ENCODE assay signal across 27 cellular contexts in genomic region chr13:36445806-36446423, GRCh38. TPM values are rescaled to one million over a fixed set of nuclear protein-coding genes. Genes with fewer than 3 reads are reported as not detected.
DNase-seq lines count a peak whose midpoint lies in the region; ATAC-seq, FAIRE-seq and TF ChIP-seq lines count a peak whose summit lies in the region.
"Had no signal": no experiment of that assay in that cellular context is flagged by ENCODE, and none has a peak within 500 bp of the region (broad histone marks: within the 10 kb centered on the region; RNA-seq: fewer than 3 reads in every experiment).

No MANE protein-coding gene starts in this region.

- no peak overlapping the region for H3K4me3 Mint-ChIP-seq in activated CD4-positive, alpha-beta memory T cell treated with anti-CD3 and anti-CD28 coated beads for 36 hours
- no peak overlapping the region for H3K4me3 Mint-ChIP-seq in GM23338
- H3K4me3 Mint-ChIP-seq: CD4-positive, alpha-beta memory T cell; H9; HFFc6 had no signal

- no peaks in the 10 kb centered on the region for H3K9me2 ChIP-seq in GM23248 (ENCODE audit: insufficient read depth)
- H3K9me2 ChIP-seq in GM23338 (ENCODE audit: insufficient read depth), result no peaks in the 10 kb centered on the region

- H3K79me2 ChIP-seq in GM23248 (ENCODE audit: insufficient read depth) (no peaks in the 10 kb centered on the region), GM23338 (replicated peaks; ENCODE audit: insufficient read depth) (no peaks in the 10 kb centered on the region)

- H3K27ac ChIP-seq in foreskin keratinocyte, result no peak overlapping the region
- no peak overlapping the region for H3K27ac ChIP-seq in GM23248
- no peak overlapping the region for H3K27ac ChIP-seq in GM23338 (ENCODE audit: low read depth)
- H3K27ac ChIP-seq: 22Rv1, KMS-11, SK-N-MC had no signal

- in situ Hi-C loops in GM23248 (cut with MboI), result no loop called here

- H3K4me1 ChIP-seq in foreskin keratinocyte, result no peaks in the 10 kb centered on the region
- H3K4me1 ChIP-seq in GM23248 (ENCODE audit: insufficient read depth), result no peaks in the 10 kb centered on the region
- H3K4me1 ChIP-seq in GM23338 (ENCODE audit: insufficient read depth), result no peaks in the 10 kb centered on the region
- H3K4me1 ChIP-seq: Caco-2 had no signal

- H3K27me3 ChIP-seq in bronchial epithelial cell (ENCODE audit: control insufficient read depth, insufficient read depth, low read length) (no peaks in the 10 kb centered on the region), foreskin keratinocyte (peaks cover 2% of the 10 kb centered on the region), GM23248 (replicated peaks; ENCODE audit: insufficient read depth) (peaks cover 15% of the 10 kb centered on the region), GM23338 (ENCODE audit: insufficient read depth) (no peaks in the 10 kb centered on the region)
- H3K27me3 ChIP-seq: BLaER1 treated with 17β-estradiol and CSF1 and Interleukin-3, amounts not matched to agents 10 nM and 100 nM had no signal

- no peak overlapping the region for H2AFZ ChIP-seq in GM23248
- no peak overlapping the region for H2AFZ ChIP-seq in GM23338

- H3K4me2 ChIP-seq in GM23248 (ENCODE audit: unreplicated experiment) (no peak overlapping the region), GM23338 (no peak overlapping the region)
- H3K4me2 ChIP-seq: KMS-11 had no signal

- 38 to 64% methylated on average over 3 of the region's 3 CpGs for WGBS in GM23248 (ENCODE audit: low coverage in 1 of 2, low lambda C conversion rate in 2 of 2, missing lambda C conversion rate in 2 of 2), 2 experiments

- no peak overlapping the region for H3K9ac ChIP-seq in GM23248
- H3K9ac ChIP-seq: BLaER1 treated with 17β-estradiol and CSF1 and Interleukin-3, amounts not matched to agents 10 nM and 100 nM; KMS-11 had no signal

- no peaks in the 10 kb centered on the region for H3K9me3 Mint-ChIP-seq in activated CD4-positive, alpha-beta memory T cell treated with anti-CD3 and anti-CD28 coated beads for 36 hours
- H3K9me3 Mint-ChIP-seq in GM23338, result no peaks in the 10 kb centered on the region
- H3K9me3 Mint-ChIP-seq: CD4-positive, alpha-beta memory T cell; H9; HFFc6 had no signal

- FAIRE-seq in bronchial epithelial cell (lab: Jason Lieb, UNC), result no peak
- FAIRE-seq: GM12878 had no signal

- H3K27me3 Mint-ChIP-seq in activated CD4-positive, alpha-beta memory T cell treated with anti-CD3 and anti-CD28 coated beads for 36 hours, result peaks cover 7% of the 10 kb centered on the region
- H3K27me3 Mint-ChIP-seq in GM23338 (ENCODE audit: insufficient read depth, low read depth, poor library complexity), result no peaks in the 10 kb centered on the region

- peaks cover 1% of the 10 kb centered on the region for H3K36me3 ChIP-seq in bronchial epithelial cell (ENCODE audit: control insufficient read depth, insufficient read depth, low read length)
- no peaks in the 10 kb centered on the region for H3K36me3 ChIP-seq in GM23248 (ENCODE audit: low read depth)
- no peaks in the 10 kb centered on the region for H3K36me3 ChIP-seq in GM23338 (ENCODE audit: insufficient read depth)

- H4K20me1 ChIP-seq in GM23248 (ENCODE audit: insufficient read depth) (no peaks in the 10 kb centered on the region), GM23338 (replicated peaks; ENCODE audit: insufficient read depth) (no peaks in the 10 kb centered on the region)

- no peak overlapping the region for H3K27ac Mint-ChIP-seq in activated CD4-positive, alpha-beta memory T cell treated with anti-CD3 and anti-CD28 coated beads for 36 hours
- no peak overlapping the region for H3K27ac Mint-ChIP-seq in GM23338
- H3K27ac Mint-ChIP-seq: CD4-positive, alpha-beta memory T cell; H9; HFFc6 had no signal

- no peaks in the 10 kb centered on the region for H3K4me1 Mint-ChIP-seq in activated CD4-positive, alpha-beta memory T cell treated with anti-CD3 and anti-CD28 coated beads for 36 hours (ENCODE audit: low read depth)
- peaks cover 3% of the 10 kb centered on the region for H3K4me1 Mint-ChIP-seq in GM23338
- H3K4me1 Mint-ChIP-seq: CD4-positive, alpha-beta memory T cell had no signal

- H3K36me3 Mint-ChIP-seq in activated CD4-positive, alpha-beta memory T cell treated with anti-CD3 and anti-CD28 coated beads for 36 hours, result no peaks in the 10 kb centered on the region
- no peaks in the 10 kb centered on the region for H3K36me3 Mint-ChIP-seq in GM23338 (ENCODE audit: low read depth)
- H3K36me3 Mint-ChIP-seq: CD4-positive, alpha-beta memory T cell had no signal

- no peak overlapping the region for H3K4me3 ChIP-seq in bronchial epithelial cell (ENCODE audit: low read depth, low read length)
- H3K4me3 ChIP-seq in GM23248, result no peak overlapping the region
- H3K4me3 ChIP-seq in GM23338, result no peak overlapping the region
- H3K4me3 ChIP-seq: BLaER1 treated with 17β-estradiol and CSF1 and Interleukin-3, amounts not matched to agents 10 nM and 100 nM; GM12878; SK-N-MC had no signal

- H3F3A ChIP-seq in GM23248 (ENCODE audit: insufficient read depth) (no peaks in the 10 kb centered on the region), GM23338 (replicated peaks; ENCODE audit: low read depth) (no peaks in the 10 kb centered on the region)

- TF ChIP-seq CTCF in bronchial epithelial cell (IDR thresholded peaks at IDR 0.05; ENCODE audit: insufficient read depth, low read length, severe bottlenecking) (no peak), foreskin keratinocyte (conservative IDR thresholded peaks at IDR 0.05) (no peak), GM23338 (conservative IDR thresholded peaks at IDR 0.05; ENCODE audit: low read depth in 2 of 2) (no peak)

- H3K9me3 ChIP-seq in GM23248 (ENCODE audit: low read depth), result no peaks in the 10 kb centered on the region
- H3K9me3 ChIP-seq: Caco-2 had no signal

- intact Hi-C loops in activated CD4-positive, alpha-beta memory T cell treated with anti-CD3 and anti-CD28 coated beads for 36 hours (cut with micrococcal nuclease), result no loop called here

- ATAC-seq in foreskin keratinocyte, result peak; percentile 44
- no peak for ATAC-seq in HG02840 (IDR thresholded peaks at IDR 0.05; ENCODE audit: low FRiP score, unreplicated experiment)
- no peak for ATAC-seq in GM23338
- ATAC-seq: GM12878 had no signal

- POLR2A ChIA-PET in activated CD4-positive, alpha-beta memory T cell treated with anti-CD3 and anti-CD28 coated beads for 36 hours (lab: Charles Lee), result no interaction called here

- CTCF ChIA-PET in activated CD4-positive, alpha-beta memory T cell treated with anti-CD3 and anti-CD28 coated beads for 36 hours (lab: Charles Lee), result no interaction called here

- peak; percentile 35 for DNase-seq in NK-92 treated with Interleukin-12 subunit alpha and Interleukin-12 subunit beta, amount 100 ng/mL, for 24 hours (lab: John Stamatoyannopoulos, UW)
- DNase-seq in NK-92 (lab: John Stamatoyannopoulos, UW; ENCODE audit: unreplicated experiment), result no peak
- DNase-seq in bronchial epithelial cell (ENCODE audit: low read depth), result peak; percentile 82
- peak; percentile 49 to 69 for DNase-seq in foreskin keratinocyte
- no peak for DNase-seq in GM23248
- no peak for DNase-seq in activated CD4-positive, alpha-beta memory T cell treated with anti-CD3 and anti-CD28 coated beads for 36 hours
- DNase-seq in GM23338 (ENCODE audit: low spot score), result no peak
- DNase-seq: ACHN; Caco-2; CD4-positive, alpha-beta memory T cell; DMS 273 treated with DMSO at 0.1 percent for 48 hours; DMS79 treated with DMSO at 0.1 percent for 48 hours; H9; HFFc6; NCI-H1105 treated with DMSO at 0.1 percent for 48 hours; NCI-H1694; NCI-H2081; NCI-H2171; NCI-H524 treated with DMSO at 0.1 percent for 48 hours; NCI-H82; SHP77 had no signal

TF ChIP-seq in GM23338, 12 proteins besides CTCF, POLR2A, EP300 and RAD21 (continues in another document):
- no peak for TF ChIP-seq ZNF331 (CRISPR knock-in tag; IDR thresholded peaks at IDR 0.05; ENCODE audit: low read depth)
- TF ChIP-seq CREB1 (CRISPR knock-in tag; IDR thresholded peaks at IDR 0.05; ENCODE audit: low read depth), result no peak
- TF ChIP-seq POLR2AphosphoS5 (IDR thresholded peaks at IDR 0.05; ENCODE audit: low read depth), result no peak
- no peak for TF ChIP-seq ZNF114 (CRISPR knock-in tag; IDR thresholded peaks at IDR 0.05)
- TF ChIP-seq EZH2phosphoT487 (IDR thresholded peaks at IDR 0.05; ENCODE audit: unreplicated experiment), result no peak
- TF ChIP-seq, protein P1, sequence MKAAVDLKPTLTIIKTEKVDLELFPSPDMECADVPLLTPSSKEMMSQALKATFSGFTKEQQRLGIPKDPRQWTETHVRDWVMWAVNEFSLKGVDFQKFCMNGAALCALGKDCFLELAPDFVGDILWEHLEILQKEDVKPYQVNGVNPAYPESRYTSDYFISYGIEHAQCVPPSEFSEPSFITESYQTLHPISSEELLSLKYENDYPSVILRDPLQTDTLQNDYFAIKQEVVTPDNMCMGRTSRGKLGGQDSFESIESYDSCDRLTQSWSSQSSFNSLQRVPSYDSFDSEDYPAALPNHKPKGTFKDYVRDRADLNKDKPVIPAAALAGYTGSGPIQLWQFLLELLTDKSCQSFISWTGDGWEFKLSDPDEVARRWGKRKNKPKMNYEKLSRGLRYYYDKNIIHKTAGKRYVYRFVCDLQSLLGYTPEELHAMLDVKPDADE (IDR thresholded peaks at IDR 0.05), result no peak

RNA-seq across cellular contexts. Expression of gene CCNA1, which starts 13.6 kb away (rescaled TPM):
- total RNA-seq in bronchial epithelial cell (106 and 133 TPM in 2 replicates), foreskin keratinocyte (not detected in 2 replicates)
- polyA plus RNA-seq in foreskin keratinocyte (0.02 TPM in 1 of 2 replicates, not detected in the other), GM23248 (2016; fragmentation: Nextera tagmentation; extraction: Ambion mirVana) (not detected in 2 replicates), GM23338 (2016; fragmentation: Nextera tagmentation; extraction: Ambion mirVana) (3.8 and 5.6 TPM in 2 replicates)
- not detected in 2 replicates for total RNA-seq in GM23248 (2014; rRNA removed; shearing (Covaris generic))
- total RNA-seq in activated CD4-positive, alpha-beta memory T cell treated with anti-CD3 and anti-CD28 coated beads for 36 hours, result under 1 TPM; 0.62 to 0.87 TPM
- 7.4 and 8.1 TPM in 2 replicates for total RNA-seq in GM23338 (2014; rRNA removed; shearing (Covaris generic))
- total RNA-seq: Caco-2; CD4-positive, alpha-beta memory T cell; HFFc6 had no signal
- polyA plus RNA-seq: CD4-positive, alpha-beta memory T cell had no signal

Comparison
In these comparisons a context has a peak if more than half of its experiments do, and no peak if none do; other contexts are left out.
1. DNase-seq: peak in NK-92 treated with Interleukin-12 subunit alpha and Interleukin-12 subunit beta, amount 100 ng/mL, for 24 hours (single experiment), bronchial epithelial cell (single experiment) and foreskin keratinocyte (2 of 2); none in NK-92 (single experiment), GM23248 (single experiment), activated CD4-positive, alpha-beta memory T cell treated with anti-CD3 and anti-CD28 coated beads for 36 hours (single experiment) and GM23338 (single experiment).
2. RNA of gene CCNA1, which starts 13.6 kb away (total RNA-seq): 106 to 133 TPM in bronchial epithelial cell; 7.4 to 8.1 TPM in GM23338, 0.62 to 0.87 TPM in activated CD4-positive, alpha-beta memory T cell treated with anti-CD3 and anti-CD28 coated beads for 36 hours, not detected in foreskin keratinocyte and not detected in GM23248; every median in the first group is over 10 times any median in the second.